8 cellular contexts compared by ENCODE assay signal in the genomic region with DNA sequence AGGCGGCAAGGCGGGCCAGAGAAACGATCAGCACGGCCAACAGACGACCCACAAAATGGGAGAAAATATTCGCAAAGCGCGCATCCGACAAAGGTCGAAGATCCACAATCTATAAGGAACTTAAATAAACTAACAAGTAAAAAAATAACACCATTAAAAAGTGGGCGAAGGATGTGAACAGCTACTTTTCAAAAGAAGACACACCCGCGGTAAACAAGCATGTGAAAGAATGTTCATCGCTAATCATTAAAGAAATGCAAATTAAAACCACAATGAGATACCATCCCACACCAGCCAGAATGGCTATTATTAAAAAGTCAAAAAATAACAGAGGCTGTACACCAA.
A peak's percentile ranks its signal among the peaks of the same experiment; 100 is the strongest.
DNase-seq lines count a peak whose midpoint lies in the region; FAIRE-seq and TF ChIP-seq lines count a peak whose summit lies in the region.

No MANE protein-coding gene starts in this region.

- FAIRE-seq in D721Med (lab: Jason Lieb, UNC), result no peak

- no peaks in the 10 kb centered on the region for H4K20me1 ChIP-seq in KMS-11 (ENCODE audit: insufficient read depth)

- H3K36me3 ChIP-seq in KMS-11 (ENCODE audit: insufficient read depth) (no peaks in the 10 kb centered on the region), rectal smooth muscle tissue (ENCODE audit: control insufficient read depth, insufficient read depth, low read length) (no peaks in the 10 kb centered on the region)

- H2AFZ ChIP-seq in KMS-11 (ENCODE audit: low read depth), result peak overlapping the region; percentile 91; the same call in 1 of the 2 replicates

- H3K4me3 ChIP-seq in GM08714 (ENCODE audit: low read length), result peak overlapping the region; percentile 85; the same call in 1 of the 2 replicates
- H3K4me3 ChIP-seq in KMS-11 (IDR thresholded peaks at IDR 0.05; ENCODE audit: insufficient read depth, low read depth, low read length), result no peak overlapping the region
- peak overlapping the region; percentile 75 for H3K4me3 ChIP-seq in coronary artery
- H3K4me3 ChIP-seq in rectal smooth muscle tissue (ENCODE audit: low read length), result peak overlapping the region; percentile 85

- peak; percentile 20; the same call in 1 of the 2 replicates for TF ChIP-seq CTCF in KMS-11 (conservative IDR thresholded peaks at IDR 0.05; ENCODE audit: low read depth, low read length)
- no peak for TF ChIP-seq CTCF in coronary artery (IDR thresholded peaks at IDR 0.05)
- no peak for TF ChIP-seq CTCF in D721Med (IDR thresholded peaks at IDR 0.05; ENCODE audit: insufficient read depth, missing control alignments)

- H3K4me1 ChIP-seq in KMS-11 (ENCODE audit: low read depth, poor library complexity, severe bottlenecking) (peaks cover 5% of the 10 kb centered on the region), rectal smooth muscle tissue (ENCODE audit: control insufficient read depth, insufficient read depth, low read length) (peaks cover 7% of the 10 kb centered on the region)

- H3K27ac ChIP-seq in KMS-11, result no peak overlapping the region
- no peak overlapping the region for H3K27ac ChIP-seq in coronary artery
- H3K27ac ChIP-seq in rectal smooth muscle tissue (ENCODE audit: low read depth, low read length), result no peak overlapping the region

- peak overlapping the region; percentile 65; the same call in 1 of the 2 replicates for H3K9ac ChIP-seq in KMS-11
- H3K9ac ChIP-seq in rectal smooth muscle tissue (ENCODE audit: low read length), result no peak overlapping the region

- H3K27me3 ChIP-seq in KMS-11 (ENCODE audit: insufficient read depth, low read depth) (no peaks in the 10 kb centered on the region), rectal smooth muscle tissue (ENCODE audit: control insufficient read depth, insufficient read depth, low read length) (no peaks in the 10 kb centered on the region)

- peak overlapping the region; percentile 17; the same call in 1 of the 2 replicates for H3K4me2 ChIP-seq in KMS-11

- DNase-seq in coronary artery (ENCODE audit: low spot score) (no peak), nucleus accumbens (lab: John Stamatoyannopoulos, UW) (no peak), D721Med (ENCODE audit: insufficient read length, low spot score) (no peak), retina (no peak), NCI-H524 (lab: John Stamatoyannopoulos, UW) (no peak)

- no peaks in the 10 kb centered on the region for H3K79me2 ChIP-seq in KMS-11 (ENCODE audit: insufficient read depth, low read depth)
